In genomic region chr22:37802310-37803194, GRCh38 we compare ENCODE assay signal across 8 cellular contexts. TPM values are rescaled to one million over a fixed set of nuclear protein-coding genes. Genes with fewer than 3 reads are reported as not detected.
DNase-seq lines count a peak whose midpoint lies in the region; ATAC-seq, FAIRE-seq and TF ChIP-seq lines count a peak whose summit lies in the region.

No MANE protein-coding gene starts in this region.

- H3K4me3 ChIP-seq in mucosa of rectum (ENCODE audit: low read length in 2 of 2): peak overlapping the region; percentile 67 to 73

- H3K36me3 ChIP-seq in mucosa of rectum (ENCODE audit: control insufficient read depth in 2 of 2, insufficient read depth in 2 of 2, low read length in 2 of 2): no peaks in the 10 kb centered on the region

- FAIRE-seq in urothelium cell line (lab: Jason Lieb, UNC): peak; percentile 71

- no peak for TF ChIP-seq RAD21 in Ishikawa (IDR thresholded peaks at IDR 0.05; ENCODE audit: low read depth)

- H3K9ac ChIP-seq in mucosa of rectum (ENCODE audit: low read depth in 1 of 2, low read length in 2 of 2): peak overlapping the region; percentile 63 to 78

- peak; percentile 4 for ATAC-seq in esophagus mucosa

- H3K27ac ChIP-seq in mucosa of rectum (ENCODE audit: low read depth in 2 of 2, low read length in 2 of 2): peak overlapping the region; percentile 86 to 89

- no peaks in the 10 kb centered on the region for H3K27me3 ChIP-seq in mucosa of rectum (ENCODE audit: control insufficient read depth in 2 of 2, insufficient read depth in 2 of 2, low read length in 2 of 2)

- DNase-seq in DMS 273 treated with DMSO at 0.1 percent for 48 hours (lab: John Stamatoyannopoulos, UW) (peak; percentile 22), UCSD-AML1 (lab: John Stamatoyannopoulos, UW; ENCODE audit: unreplicated experiment) (peak; percentile 68), urothelium cell line (ENCODE audit: low spot score) (peak; percentile 75), COLO829 (ENCODE audit: low spot score) (no peak), SKM-1 treated with dmso at 0.1 percent for 144 hours (lab: John Stamatoyannopoulos, UW; ENCODE audit: unreplicated experiment) (no peak)

- no peaks in the 10 kb centered on the region for H3K9me3 ChIP-seq in mucosa of rectum (ENCODE audit: control insufficient read depth in 2 of 2, low read length in 2 of 2)

- H3K4me1 ChIP-seq in mucosa of rectum (ENCODE audit: control insufficient read depth in 2 of 2, insufficient read depth in 2 of 2, low read length in 2 of 2): peaks cover 20 to 21% of the 10 kb centered on the region in 2 donors

- no peak for TF ChIP-seq EP300 in Ishikawa (IDR thresholded peaks at IDR 0.05; ENCODE audit: borderline replicate concordance)

TF ChIP-seq in Ishikawa, 13 proteins besides CTCF, POLR2A, EP300 and RAD21:
- TF ChIP-seq USF1 (IDR thresholded peaks at IDR 0.05) (no peak), MAX (IDR thresholded peaks at IDR 0.05) (no peak), FOXM1 (IDR thresholded peaks at IDR 0.05; ENCODE audit: borderline replicate concordance, low read depth) (no peak), EGR1 (IDR thresholded peaks at IDR 0.05) (peak; percentile 21; the same call in 1 of the 2 replicates), REST (IDR thresholded peaks at IDR 0.05; ENCODE audit: low read depth) (no peak), TAF1 (IDR thresholded peaks at IDR 0.05; ENCODE audit: low read depth) (no peak), TEAD4 (IDR thresholded peaks at IDR 0.05) (no peak), CREB1 (IDR thresholded peaks at IDR 0.05; ENCODE audit: low read depth) (no peak), CEBPB (IDR thresholded peaks at IDR 0.05) (peak; percentile 68), YY1 (IDR thresholded peaks at IDR 0.05; ENCODE audit: low read depth) (no peak), TCF12 (IDR thresholded peaks at IDR 0.05; ENCODE audit: low read depth) (no peak), ZBTB7A (IDR thresholded peaks at IDR 0.05; ENCODE audit: low read depth) (peak; percentile 99), NFIC (IDR thresholded peaks at IDR 0.05) (peak; percentile 35; the same call in 1 of the 2 replicates)

RNA-seq across cellular contexts. Expression of gene GCAT, which starts 5.2 kb away (rescaled TPM):
- total RNA-seq in esophagus mucosa: 21.7 TPM

RNA-seq across cellular contexts. Expression of gene GALR3, which starts 20.6 kb away (rescaled TPM):
- total RNA-seq in esophagus mucosa: 0.32 TPM

RNA-seq across cellular contexts. Expression of gene ANKRD54, which starts 41.6 kb away (rescaled TPM):
- 14.2 TPM for total RNA-seq in esophagus mucosa

RNA-seq across cellular contexts. Expression of gene EIF3L, which starts 46.7 kb away (rescaled TPM):
- total RNA-seq in esophagus mucosa: 358 TPM

Comparison
In these comparisons a context has a peak if more than half of its experiments do, and no peak if none do; other contexts are left out.
1. DNase-seq: peak in DMS 273 treated with DMSO at 0.1 percent for 48 hours (single experiment), UCSD-AML1 (single experiment) and urothelium cell line (single experiment); none in COLO829 (single experiment) and SKM-1 treated with dmso at 0.1 percent for 144 hours (single experiment).